ENCODE assay signal across 1 cellular context in the genomic region with DNA sequence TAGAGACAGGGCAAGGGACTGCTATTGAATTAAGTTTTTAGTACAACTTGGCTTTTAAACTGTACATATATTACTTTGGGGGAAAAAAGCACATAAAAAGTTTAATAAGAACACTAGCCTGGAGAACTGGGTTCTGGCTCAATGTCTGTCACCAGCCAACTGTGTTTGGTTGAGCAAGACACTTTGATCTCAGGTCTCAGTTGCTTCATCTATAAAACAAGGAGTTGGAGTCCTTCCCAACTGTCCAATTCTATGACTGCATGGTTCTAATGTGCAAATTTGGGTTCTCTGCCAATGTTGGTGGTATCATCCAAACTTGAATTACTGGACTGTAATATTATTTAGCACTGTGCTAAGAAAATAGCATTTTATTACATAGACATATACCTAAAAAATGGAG.
A peak's percentile ranks its signal among the peaks of the same experiment; 100 is the strongest.
TF ChIP-seq lines count a peak whose summit lies in the region.

No MANE protein-coding gene starts in this region.

TF ChIP-seq in IMR-90, 13 proteins besides CTCF, POLR2A, EP300 and RAD21:
- no peak for TF ChIP-seq USF2 (IDR thresholded peaks at IDR 0.05; ENCODE audit: low read depth, low read length)
- peak; percentile 60 for TF ChIP-seq CEBPB (IDR thresholded peaks at IDR 0.05; ENCODE audit: low read depth, low read length)
